In the genomic region with DNA sequence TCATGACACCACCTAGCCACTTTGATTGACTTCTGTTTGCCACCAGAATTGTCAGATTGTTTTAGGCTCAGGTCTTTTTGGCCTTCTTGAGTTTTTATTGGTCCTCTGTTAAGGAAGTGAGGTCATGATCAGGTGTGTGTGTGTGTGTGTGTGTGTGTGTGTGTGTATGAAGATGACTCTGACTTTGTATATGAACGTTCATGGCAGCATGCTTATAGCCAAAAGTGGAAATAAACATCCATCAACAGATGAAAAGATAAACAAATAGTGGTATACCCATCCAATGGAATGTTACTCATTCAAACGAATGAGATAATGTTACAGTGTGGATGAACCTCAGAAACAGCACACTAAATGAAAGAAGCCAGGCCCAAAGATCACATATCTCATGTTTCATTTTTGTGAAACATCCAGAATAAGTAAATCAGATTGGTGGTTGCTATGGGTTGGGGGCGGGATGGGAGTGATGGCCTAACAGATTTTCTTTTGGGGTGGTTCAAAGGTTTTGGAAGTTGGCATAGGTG, we compare ENCODE assay signal across 27 cellular contexts.
"Had no signal": no experiment of that assay in that cellular context is flagged by ENCODE, and none has a peak within 500 bp of the region (broad histone marks: within the 10 kb centered on the region; RNA-seq: fewer than 3 reads in every experiment).

No MANE protein-coding gene starts in this region.

- H3K4me2 ChIP-seq: neural progenitor cell had no signal

- H3K27me3 ChIP-seq: esophagus muscularis mucosa, gastrocnemius medialis, neural progenitor cell, right lobe of liver, suprapubic skin, transverse colon, upper lobe of right lung had no signal

- H2AFZ ChIP-seq: neural progenitor cell, parathyroid adenoma had no signal

- H3K9ac ChIP-seq: neural progenitor cell, parathyroid adenoma had no signal

- H3K4me1 ChIP-seq: esophagus muscularis mucosa, gastrocnemius medialis, neural progenitor cell, right lobe of liver, suprapubic skin, transverse colon, upper lobe of right lung had no signal

- H3K4me1 Mint-ChIP-seq: nephron; neural progenitor cell; stimulated activated naive B cell treated with anti-CD40 and anti-IgM and Interleukin-4, amounts not matched to agents 10 μg/mL and 1 μg/mL and 100 μg/mL, for 72 hours had no signal

- H3K79me2 ChIP-seq: parathyroid adenoma had no signal

- H3K27ac Mint-ChIP-seq: nephron; neural progenitor cell; progenitor cell of endocrine pancreas; stimulated activated naive B cell treated with anti-CD40 and anti-IgM and Interleukin-4, amounts not matched to agents 10 μg/mL and 1 μg/mL and 100 μg/mL, for 72 hours; stimulated activated naive CD8-positive, alpha-beta T cell treated with anti-CD3 and anti-CD28 coated beads, Interleukin-15, Interleukin-2, amounts not matched to agents 100 ng/mL and 50 ng/mL, for 24 hours had no signal

- H3K27me3 Mint-ChIP-seq: progenitor cell of endocrine pancreas had no signal

- H3K36me3 Mint-ChIP-seq: neural progenitor cell; stimulated activated naive B cell treated with anti-CD40 and anti-IgM and Interleukin-4, amounts not matched to agents 10 μg/mL and 1 μg/mL and 100 μg/mL, for 72 hours had no signal

- ATAC-seq: gastrocnemius medialis; left ventricle myocardium superior; naive thymus-derived CD4-positive, alpha-beta T cell; right lobe of liver; stimulated activated naive B cell treated with anti-CD40 and anti-IgM and Interleukin-4, amounts not matched to agents 10 μg/mL and 1 μg/mL and 100 μg/mL, for 72 hours; upper lobe of right lung had no signal

- H3K27ac ChIP-seq: coronary artery, esophagus muscularis mucosa, gastrocnemius medialis, neural progenitor cell, parathyroid adenoma, right lobe of liver, suprapubic skin, transverse colon, upper lobe of right lung had no signal

- FAIRE-seq: endothelial cell of umbilical vein, keratinocyte, small intestine had no signal

- H3K36me3 ChIP-seq: esophagus muscularis mucosa, gastrocnemius medialis, neural progenitor cell, right lobe of liver, suprapubic skin, transverse colon, upper lobe of right lung had no signal

- H3K4me3 ChIP-seq: coronary artery, esophagus muscularis mucosa, gastrocnemius medialis, lung, neural progenitor cell, right lobe of liver, suprapubic skin, transverse colon, upper lobe of right lung had no signal

- H3K9me3 ChIP-seq: esophagus muscularis mucosa, gastrocnemius medialis, right lobe of liver, suprapubic skin, transverse colon, upper lobe of right lung had no signal

- H3K9me3 Mint-ChIP-seq: stimulated activated naive CD8-positive, alpha-beta T cell treated with anti-CD3 and anti-CD28 coated beads, Interleukin-15, Interleukin-2, amounts not matched to agents 100 ng/mL and 50 ng/mL, for 24 hours had no signal

- H3K4me3 Mint-ChIP-seq: naive thymus-derived CD4-positive, alpha-beta T cell; nephron; neural progenitor cell; stimulated activated naive B cell treated with anti-CD40 and anti-IgM and Interleukin-4, amounts not matched to agents 10 μg/mL and 1 μg/mL and 100 μg/mL, for 72 hours; stimulated activated naive CD8-positive, alpha-beta T cell treated with anti-CD3 and anti-CD28 coated beads, Interleukin-15, Interleukin-2, amounts not matched to agents 100 ng/mL and 50 ng/mL, for 24 hours had no signal

- DNase-seq: dermis blood vessel endothelial cell; effector memory CD4-positive, alpha-beta T cell; foreskin fibroblast; gastrocnemius medialis; head of caudate nucleus; left ventricle myocardium superior; mesendoderm; midbrain; naive thymus-derived CD4-positive, alpha-beta T cell; right lobe of liver; small intestine; stimulated activated CD4-positive, alpha-beta T cell treated with anti-CD3 and anti-CD28 coated beads, Interleukin-15, amount 100 ng/mL, for 24 hours; stimulated activated CD4-positive, alpha-beta T cell treated with anti-CD3 and anti-CD28 coated beads, Interleukin-2, amount 100 ng/mL, for 48 hours; stimulated activated naive B cell treated with anti-CD40 and anti-IgM and Interleukin-4, amounts not matched to agents 10 μg/mL and 1 μg/mL and 100 μg/mL, for 72 hours; transverse colon; upper lobe of right lung had no signal
